1 cellular context compared by ENCODE assay signal in the genomic region with DNA sequence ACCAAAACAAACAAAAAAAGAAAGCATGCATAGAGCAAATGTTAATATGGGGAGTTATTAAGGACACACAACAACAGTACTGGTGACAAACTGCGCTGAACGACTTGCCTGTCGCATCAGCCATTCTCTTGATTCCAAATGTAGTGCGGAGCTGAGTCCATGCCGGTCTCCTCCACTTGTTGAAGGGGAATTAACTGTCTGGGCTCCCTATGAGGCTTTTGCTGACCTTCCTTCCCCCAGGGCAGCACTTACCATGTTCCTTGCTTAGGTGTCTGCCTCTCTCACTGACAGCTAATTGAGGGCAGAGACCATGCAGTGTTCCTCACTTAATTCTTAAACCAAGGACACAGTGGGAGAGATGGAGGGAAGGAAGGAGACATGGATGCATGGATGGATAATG.
TF ChIP-seq lines count a peak whose summit lies in the region.

No MANE protein-coding gene starts in this region.

TF ChIP-seq in GM23338, 12 proteins besides CTCF, POLR2A, EP300 and RAD21 (continued from another document):
- TF ChIP-seq, protein P1, sequence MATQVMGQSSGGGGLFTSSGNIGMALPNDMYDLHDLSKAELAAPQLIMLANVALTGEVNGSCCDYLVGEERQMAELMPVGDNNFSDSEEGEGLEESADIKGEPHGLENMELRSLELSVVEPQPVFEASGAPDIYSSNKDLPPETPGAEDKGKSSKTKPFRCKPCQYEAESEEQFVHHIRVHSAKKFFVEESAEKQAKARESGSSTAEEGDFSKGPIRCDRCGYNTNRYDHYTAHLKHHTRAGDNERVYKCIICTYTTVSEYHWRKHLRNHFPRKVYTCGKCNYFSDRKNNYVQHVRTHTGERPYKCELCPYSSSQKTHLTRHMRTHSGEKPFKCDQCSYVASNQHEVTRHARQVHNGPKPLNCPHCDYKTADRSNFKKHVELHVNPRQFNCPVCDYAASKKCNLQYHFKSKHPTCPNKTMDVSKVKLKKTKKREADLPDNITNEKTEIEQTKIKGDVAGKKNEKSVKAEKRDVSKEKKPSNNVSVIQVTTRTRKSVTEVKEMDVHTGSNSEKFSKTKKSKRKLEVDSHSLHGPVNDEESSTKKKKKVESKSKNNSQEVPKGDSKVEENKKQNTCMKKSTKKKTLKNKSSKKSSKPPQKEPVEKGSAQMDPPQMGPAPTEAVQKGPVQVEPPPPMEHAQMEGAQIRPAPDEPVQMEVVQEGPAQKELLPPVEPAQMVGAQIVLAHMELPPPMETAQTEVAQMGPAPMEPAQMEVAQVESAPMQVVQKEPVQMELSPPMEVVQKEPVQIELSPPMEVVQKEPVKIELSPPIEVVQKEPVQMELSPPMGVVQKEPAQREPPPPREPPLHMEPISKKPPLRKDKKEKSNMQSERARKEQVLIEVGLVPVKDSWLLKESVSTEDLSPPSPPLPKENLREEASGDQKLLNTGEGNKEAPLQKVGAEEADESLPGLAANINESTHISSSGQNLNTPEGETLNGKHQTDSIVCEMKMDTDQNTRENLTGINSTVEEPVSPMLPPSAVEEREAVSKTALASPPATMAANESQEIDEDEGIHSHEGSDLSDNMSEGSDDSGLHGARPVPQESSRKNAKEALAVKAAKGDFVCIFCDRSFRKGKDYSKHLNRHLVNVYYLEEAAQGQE (IDR thresholded peaks at IDR 0.05; ENCODE audit: unreplicated experiment): no peak
- TF ChIP-seq NANOG (IDR thresholded peaks at IDR 0.05; ENCODE audit: borderline replicate concordance) (no peak), CREB1 (CRISPR knock-in tag; IDR thresholded peaks at IDR 0.05; ENCODE audit: low read depth) (no peak), ZNF331 (CRISPR knock-in tag; IDR thresholded peaks at IDR 0.05; ENCODE audit: low read depth) (no peak), EZH2 (IDR thresholded peaks at IDR 0.05; ENCODE audit: low read depth, unreplicated experiment) (no peak), JUNB (IDR thresholded peaks at IDR 0.05; ENCODE audit: unreplicated experiment) (no peak), EZH2phosphoT487 (IDR thresholded peaks at IDR 0.05; ENCODE audit: unreplicated experiment) (no peak), POLR2AphosphoS5 (IDR thresholded peaks at IDR 0.05; ENCODE audit: low read depth) (no peak)
- TF ChIP-seq, protein P2, sequence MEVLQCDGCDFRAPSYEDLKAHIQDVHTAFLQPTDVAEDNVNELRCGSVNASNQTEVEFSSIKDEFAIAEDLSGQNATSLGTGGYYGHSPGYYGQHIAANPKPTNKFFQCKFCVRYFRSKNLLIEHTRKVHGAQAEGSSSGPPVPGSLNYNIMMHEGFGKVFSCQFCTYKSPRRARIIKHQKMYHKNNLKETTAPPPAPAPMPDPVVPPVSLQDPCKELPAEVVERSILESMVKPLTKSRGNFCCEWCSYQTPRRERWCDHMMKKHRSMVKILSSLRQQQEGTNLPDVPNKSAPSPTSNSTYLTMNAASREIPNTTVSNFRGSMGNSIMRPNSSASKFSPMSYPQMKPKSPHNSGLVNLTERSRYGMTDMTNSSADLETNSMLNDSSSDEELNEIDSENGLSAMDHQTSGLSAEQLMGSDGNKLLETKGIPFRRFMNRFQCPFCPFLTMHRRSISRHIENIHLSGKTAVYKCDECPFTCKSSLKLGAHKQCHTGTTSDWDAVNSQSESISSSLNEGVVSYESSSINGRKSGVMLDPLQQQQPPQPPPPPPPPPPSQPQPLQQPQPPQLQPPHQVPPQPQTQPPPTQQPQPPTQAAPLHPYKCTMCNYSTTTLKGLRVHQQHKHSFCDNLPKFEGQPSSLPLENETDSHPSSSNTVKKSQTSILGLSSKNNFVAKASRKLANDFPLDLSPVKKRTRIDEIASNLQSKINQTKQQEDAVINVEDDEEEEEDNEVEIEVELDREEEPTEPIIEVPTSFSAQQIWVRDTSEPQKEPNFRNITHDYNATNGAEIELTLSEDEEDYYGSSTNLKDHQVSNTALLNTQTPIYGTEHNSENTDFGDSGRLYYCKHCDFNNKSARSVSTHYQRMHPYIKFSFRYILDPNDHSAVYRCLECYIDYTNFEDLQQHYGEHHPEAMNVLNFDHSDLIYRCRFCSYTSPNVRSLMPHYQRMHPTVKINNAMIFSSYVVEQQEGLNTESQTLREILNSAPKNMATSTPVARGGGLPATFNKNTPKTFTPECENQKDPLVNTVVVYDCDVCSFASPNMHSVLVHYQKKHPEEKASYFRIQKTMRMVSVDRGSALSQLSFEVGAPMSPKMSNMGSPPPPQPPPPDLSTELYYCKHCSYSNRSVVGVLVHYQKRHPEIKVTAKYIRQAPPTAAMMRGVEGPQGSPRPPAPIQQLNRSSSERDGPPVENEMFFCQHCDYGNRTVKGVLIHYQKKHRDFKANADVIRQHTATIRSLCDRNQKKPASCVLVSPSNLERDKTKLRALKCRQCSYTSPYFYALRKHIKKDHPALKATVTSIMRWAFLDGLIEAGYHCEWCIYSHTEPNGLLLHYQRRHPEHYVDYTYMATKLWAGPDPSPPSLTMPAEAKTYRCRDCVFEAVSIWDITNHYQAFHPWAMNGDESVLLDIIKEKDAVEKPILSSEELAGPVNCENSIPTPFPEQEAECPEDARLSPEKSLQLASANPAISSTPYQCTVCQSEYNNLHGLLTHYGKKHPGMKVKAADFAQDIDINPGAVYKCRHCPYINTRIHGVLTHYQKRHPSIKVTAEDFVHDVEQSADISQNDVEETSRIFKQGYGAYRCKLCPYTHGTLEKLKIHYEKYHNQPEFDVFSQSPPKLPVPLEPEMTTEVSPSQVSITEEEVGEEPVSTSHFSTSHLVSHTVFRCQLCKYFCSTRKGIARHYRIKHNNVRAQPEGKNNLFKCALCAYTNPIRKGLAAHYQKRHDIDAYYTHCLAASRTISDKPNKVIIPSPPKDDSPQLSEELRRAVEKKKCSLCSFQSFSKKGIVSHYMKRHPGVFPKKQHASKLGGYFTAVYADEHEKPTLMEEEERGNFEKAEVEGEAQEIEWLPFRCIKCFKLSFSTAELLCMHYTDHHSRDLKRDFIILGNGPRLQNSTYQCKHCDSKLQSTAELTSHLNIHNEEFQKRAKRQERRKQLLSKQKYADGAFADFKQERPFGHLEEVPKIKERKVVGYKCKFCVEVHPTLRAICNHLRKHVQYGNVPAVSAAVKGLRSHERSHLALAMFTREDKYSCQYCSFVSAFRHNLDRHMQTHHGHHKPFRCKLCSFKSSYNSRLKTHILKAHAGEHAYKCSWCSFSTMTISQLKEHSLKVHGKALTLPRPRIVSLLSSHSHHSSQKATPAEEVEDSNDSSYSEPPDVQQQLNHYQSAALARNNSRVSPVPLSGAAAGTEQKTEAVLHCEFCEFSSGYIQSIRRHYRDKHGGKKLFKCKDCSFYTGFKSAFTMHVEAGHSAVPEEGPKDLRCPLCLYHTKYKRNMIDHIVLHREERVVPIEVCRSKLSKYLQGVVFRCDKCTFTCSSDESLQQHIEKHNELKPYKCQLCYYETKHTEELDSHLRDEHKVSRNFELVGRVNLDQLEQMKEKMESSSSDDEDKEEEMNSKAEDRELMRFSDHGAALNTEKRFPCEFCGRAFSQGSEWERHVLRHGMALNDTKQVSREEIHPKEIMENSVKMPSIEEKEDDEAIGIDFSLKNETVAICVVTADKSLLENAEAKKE (CRISPR knock-in tag; IDR thresholded peaks at IDR 0.05): no peak
- TF ChIP-seq, protein P3, sequence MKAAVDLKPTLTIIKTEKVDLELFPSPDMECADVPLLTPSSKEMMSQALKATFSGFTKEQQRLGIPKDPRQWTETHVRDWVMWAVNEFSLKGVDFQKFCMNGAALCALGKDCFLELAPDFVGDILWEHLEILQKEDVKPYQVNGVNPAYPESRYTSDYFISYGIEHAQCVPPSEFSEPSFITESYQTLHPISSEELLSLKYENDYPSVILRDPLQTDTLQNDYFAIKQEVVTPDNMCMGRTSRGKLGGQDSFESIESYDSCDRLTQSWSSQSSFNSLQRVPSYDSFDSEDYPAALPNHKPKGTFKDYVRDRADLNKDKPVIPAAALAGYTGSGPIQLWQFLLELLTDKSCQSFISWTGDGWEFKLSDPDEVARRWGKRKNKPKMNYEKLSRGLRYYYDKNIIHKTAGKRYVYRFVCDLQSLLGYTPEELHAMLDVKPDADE (IDR thresholded peaks at IDR 0.05): no peak
